28 cellular contexts compared by ENCODE assay signal in the genomic region with DNA sequence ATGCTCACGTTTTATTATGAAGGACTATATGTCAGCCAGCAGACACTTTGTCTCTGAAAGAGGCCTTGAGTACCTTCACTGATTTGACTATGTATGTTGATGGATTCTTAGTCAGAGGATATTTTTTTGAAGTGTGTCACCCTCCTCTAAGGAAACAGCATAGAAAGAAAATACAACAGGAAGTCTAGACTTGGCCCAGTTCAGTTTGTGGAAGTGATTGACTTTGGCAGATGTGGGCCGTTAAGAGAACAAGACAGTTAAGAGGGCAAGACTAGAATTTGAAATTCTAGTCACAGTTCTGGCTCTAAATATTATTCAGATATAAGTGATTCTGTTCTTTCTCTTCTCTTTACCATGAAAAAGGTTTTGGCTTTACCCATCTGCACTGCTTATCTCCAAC.
"Had no signal": no experiment of that assay in that cellular context is flagged by ENCODE, and none has a peak within 500 bp of the region (broad histone marks: within the 10 kb centered on the region; RNA-seq: fewer than 3 reads in every experiment).

No MANE protein-coding gene starts in this region.

- H3K27ac ChIP-seq: brain microvascular endothelial cell, esophagus muscularis mucosa, foreskin keratinocyte, gastrocnemius medialis, heart left ventricle, WERI-Rb-1 had no signal

- H3K4me3 ChIP-seq: esophagus muscularis mucosa, gastrocnemius medialis, heart left ventricle had no signal

- H3K9me3 ChIP-seq: esophagus muscularis mucosa, gastrocnemius medialis, heart left ventricle had no signal

- DNase-seq: activated B cell treated with CpG ODN at 0.5 μM for 24 hours; activated CD4-positive, alpha-beta T cell treated with anti-CD3 and anti-CD28 coated beads for 48 hours; activated CD4-positive, alpha-beta T cell treated with anti-CD3 and anti-CD28 coated beads, Interleukin-2, amount 50 U/mL, for 1 hour; activated CD4-positive, alpha-beta T cell treated with anti-CD3 and anti-CD28 coated beads, Interleukin-2, amount 50 U/mL, for 48 hours; activated CD8-positive, alpha-beta memory T cell treated with anti-CD3 and anti-CD28 coated beads for 24 hours; activated CD8-positive, alpha-beta T cell treated with anti-CD3 and anti-CD28 coated beads for 36 hours; activated effector memory CD4-positive, alpha-beta T cell treated with Interleukin-2 at 50 U/mL for 16 hours; activated gamma-delta T cell treated with Interleukin-2 at 50 U/mL for 16 hours; activated naive CD4-positive, alpha-beta T cell treated with anti-CD3 and anti-CD28 coated beads, Interleukin-2, amount 50 U/mL, for 16 hours; activated naive CD4-positive, alpha-beta T cell treated with Interleukin-2 at 50 U/mL for 16 hours; activated T-cell treated with anti-CD3 and anti-CD28 coated beads, Interleukin-2, amount 50 U/mL, for 4 hours; amniotic stem cell; anterior cingulate cortex; brain microvascular endothelial cell; cortex of kidney; dermis blood vessel endothelial cell; effector CD4-positive, alpha-beta T cell; effector memory CD8-positive, alpha-beta T cell; erythroblast; foreskin keratinocyte; gastrocnemius medialis; glutamatergic neuron; heart left ventricle; T-helper 9 cell; WERI-Rb-1 had no signal

- H3K4me1 ChIP-seq: esophagus muscularis mucosa, foreskin keratinocyte, gastrocnemius medialis, heart left ventricle had no signal

- H3K36me3 ChIP-seq: brain microvascular endothelial cell, esophagus muscularis mucosa, gastrocnemius medialis, heart left ventricle, WERI-Rb-1 had no signal

- ATAC-seq: activated CD4-positive, CD25-positive, alpha-beta regulatory T cell treated with anti-CD3 and anti-CD28 coated beads, Interleukin-2, amount 50 U/mL, for 24 hours; activated CD8-positive, alpha-beta T cell treated with anti-CD3 and anti-CD28 coated beads for 36 hours; activated T-cell treated with anti-CD3 and anti-CD28 coated beads, Interleukin-2, amount 50 U/mL, for 4 hours; activated T-helper 17 cell treated with anti-CD3 and anti-CD28 coated beads, Interleukin-2, amount 50 U/mL, for 72 hours; effector memory CD8-positive, alpha-beta T cell; foreskin keratinocyte; gastrocnemius medialis; heart left ventricle had no signal

- H3K27me3 ChIP-seq: brain microvascular endothelial cell, esophagus muscularis mucosa, foreskin keratinocyte, gastrocnemius medialis, heart left ventricle had no signal
